In genomic region chr19:55314396-55314795, GRCh38 we compare ENCODE assay signal across 31 cellular contexts. TPM values are rescaled to one million over a fixed set of nuclear protein-coding genes. Genes with fewer than 3 reads are reported as not detected.
"Had no signal": no experiment of that assay in that cellular context is flagged by ENCODE, and none has a peak within 500 bp of the region (broad histone marks: within the 10 kb centered on the region; RNA-seq: fewer than 3 reads in every experiment).

No MANE protein-coding gene starts in this region.

- H3K27me3 ChIP-seq: SJSA1 had no signal

- H3K27ac ChIP-seq: SJSA1 had no signal

- H3K27me3 Mint-ChIP-seq: activated naive CD8-positive, alpha-beta T cell treated with anti-CD3 and anti-CD28 coated beads, Interleukin-2, amount 10 ng/mL, durations not matched to agents 7 days and 5 days; T-helper 17 cell had no signal

- H3K4me3 ChIP-seq: SJSA1 had no signal

- H3K36me3 Mint-ChIP-seq: activated naive CD4-positive, alpha-beta T cell treated with anti-CD3 and anti-CD28 coated beads, Interleukin-2, amount 10 ng/mL, durations not matched to agents 7 days and 5 days; activated naive CD8-positive, alpha-beta T cell treated with anti-CD3 and anti-CD28 coated beads, Interleukin-2, amount 10 ng/mL, durations not matched to agents 7 days and 5 days had no signal

- H3K4me1 ChIP-seq: SJSA1 had no signal

- H3K4me1 Mint-ChIP-seq: activated naive CD4-positive, alpha-beta T cell treated with anti-CD3 and anti-CD28 coated beads, Interleukin-2, amount 10 ng/mL, durations not matched to agents 7 days and 5 days; WTC11 had no signal

- H3K27ac Mint-ChIP-seq: activated naive CD4-positive, alpha-beta T cell treated with anti-CD3 and anti-CD28 coated beads, Interleukin-2, amount 10 ng/mL, durations not matched to agents 7 days and 5 days; activated naive CD8-positive, alpha-beta T cell treated with anti-CD3 and anti-CD28 coated beads, Interleukin-2, amount 10 ng/mL, durations not matched to agents 7 days and 5 days; activated T-cell treated with anti-CD3 and anti-CD28 coated beads, Interleukin-2, amount 50 U/mL, for 72 hours; activated T-helper 2 cell treated with anti-CD3 and anti-CD28 coated beads, Interferon-gamma antibody, Interleukin-2, Interleukin-4, amounts not matched to agents 10 μg/mL and 5 μg/mL and 100 μg/mL, durations not matched to agents 14 hours and 24 hours and 36 hours; T-helper 17 cell; WTC11 had no signal

- DNase-seq: activated CD4-positive, alpha-beta T cell treated with anti-CD3 and anti-CD28 coated beads for 48 hours; activated CD4-positive, alpha-beta T cell treated with anti-CD3 and anti-CD28 coated beads, Interleukin-2, amount 50 U/mL, for 4 hours; activated CD4-positive, CD25-positive, alpha-beta regulatory T cell treated with anti-CD3 and anti-CD28 coated beads, Interleukin-2, amount 50 U/mL, for 72 hours; activated CD8-positive, alpha-beta memory T cell treated with anti-CD3 and anti-CD28 coated beads for 24 hours; activated gamma-delta T cell treated with Interleukin-2 at 50 U/mL for 16 hours; activated naive CD4-positive, alpha-beta T cell treated with anti-CD3 and anti-CD28 coated beads, Interleukin-2, amount 10 ng/mL, durations not matched to agents 7 days and 5 days; activated naive CD8-positive, alpha-beta T cell treated with anti-CD3 and anti-CD28 coated beads, Interleukin-2, amount 10 ng/mL, durations not matched to agents 7 days and 5 days; activated T-cell treated with anti-CD3 and anti-CD28 coated beads, Interleukin-2, amount 50 U/mL, for 72 hours; aorta; central memory CD4-positive, alpha-beta T cell; KG1; NCI-H1092; NCI-H1417; NCI-H1930; NCI-H2171; NCI-H226; NCI-H510A; NCI-H69; NK-92 treated with Interleukin-12 subunit alpha and Interleukin-12 subunit beta, amount 100 ng/mL, for 24 hours; OCI-M1; Right ventricle myocardium superior; RPMI8226; T-helper 17 cell; T-helper 9 cell had no signal

- H3K9me3 Mint-ChIP-seq: activated naive CD4-positive, alpha-beta T cell treated with anti-CD3 and anti-CD28 coated beads, Interleukin-2, amount 10 ng/mL, durations not matched to agents 7 days and 5 days; activated naive CD8-positive, alpha-beta T cell treated with anti-CD3 and anti-CD28 coated beads, Interleukin-2, amount 10 ng/mL, durations not matched to agents 7 days and 5 days; activated T-cell treated with anti-CD3 and anti-CD28 coated beads, Interleukin-2, amount 50 U/mL, for 72 hours; activated T-helper 2 cell treated with anti-CD3 and anti-CD28 coated beads, Interferon-gamma antibody, Interleukin-2, Interleukin-4, amounts not matched to agents 10 μg/mL and 5 μg/mL and 100 μg/mL, durations not matched to agents 14 hours and 24 hours and 36 hours; WTC11 had no signal

- ATAC-seq: activated T-cell treated with anti-CD3 and anti-CD28 coated beads, Interleukin-2, amount 50 U/mL, for 72 hours; T-helper 17 cell; WTC11 had no signal

- H3K4me3 Mint-ChIP-seq: activated naive CD4-positive, alpha-beta T cell treated with anti-CD3 and anti-CD28 coated beads, Interleukin-2, amount 10 ng/mL, durations not matched to agents 7 days and 5 days; activated naive CD8-positive, alpha-beta T cell treated with anti-CD3 and anti-CD28 coated beads, Interleukin-2, amount 10 ng/mL, durations not matched to agents 7 days and 5 days; activated T-cell treated with anti-CD3 and anti-CD28 coated beads, Interleukin-2, amount 50 U/mL, for 72 hours; T-helper 17 cell; WTC11 had no signal

RNA-seq across cellular contexts. Expression of gene TMEM150B, which starts 10.7 kb away (rescaled TPM):
- total RNA-seq: activated T-cell treated with anti-CD3 and anti-CD28 coated beads, Interleukin-2, amount 50 U/mL, for 72 hours; bronchial epithelial cell; chondrocyte; LHCN-M2; M059J; SJSA1 had no signal

RNA-seq across cellular contexts. Expression of gene COX6B2, which starts 40.1 kb away (rescaled TPM):
- total RNA-seq: LHCN-M2, Right ventricle myocardium superior had no signal
- polyA plus RNA-seq: aorta had no signal
